9 cellular contexts compared by ENCODE assay signal in genomic region chr4:184476660-184477059, GRCh38. TPM values are rescaled to one million over a fixed set of nuclear protein-coding genes. Genes with fewer than 3 reads are reported as not detected.
A peak's percentile ranks its signal among the peaks of the same experiment; 100 is the strongest.
DNase-seq lines count a peak whose midpoint lies in the region; ATAC-seq and TF ChIP-seq lines count a peak whose summit lies in the region.
"Had no signal": no experiment of that assay in that cellular context is flagged by ENCODE, and none has a peak within 500 bp of the region (broad histone marks: within the 10 kb centered on the region; RNA-seq: fewer than 3 reads in every experiment).

No MANE protein-coding gene starts in this region.

- no peaks in the 10 kb centered on the region for H3K27me3 ChIP-seq in CD4-positive, alpha-beta T cell (ENCODE audit: control insufficient read depth, insufficient read depth, low read length)
- H3K27me3 ChIP-seq in trophoblast cell (ENCODE audit: insufficient read depth, low read length) (no peaks in the 10 kb centered on the region), smooth muscle cell (ENCODE audit: low read depth) (no peaks in the 10 kb centered on the region)
- H3K27me3 ChIP-seq: testis had no signal

- no peak overlapping the region for H2BK12ac ChIP-seq in trophoblast cell (ENCODE audit: low read length)

- H3K36me3 Mint-ChIP-seq in CD4-positive, alpha-beta T cell (ENCODE audit: low read depth): peaks cover 43% of the 10 kb centered on the region
- peaks cover 37% of the 10 kb centered on the region for H3K36me3 Mint-ChIP-seq in T-helper 2 cell treated with Interferon-gamma antibody and Interleukin-4, amounts not matched to agents 5 μg/mL and 100 μg/mL, for 36 hours (ENCODE audit: low read depth)

- ATAC-seq in CD4-positive, alpha-beta T cell (ENCODE audit: poor library complexity): no peak
- no peak for ATAC-seq in HG03457 (IDR thresholded peaks at IDR 0.05; ENCODE audit: unreplicated experiment)
- ATAC-seq in GM18505 (IDR thresholded peaks at IDR 0.05; ENCODE audit: unreplicated experiment): no peak

- H2BK5ac ChIP-seq in trophoblast cell (ENCODE audit: low read depth, low read length, poor library complexity): no peak overlapping the region

- peak in 8 of 10 experiments; percentile 7 to 43 (median 26) for DNase-seq in CD4-positive, alpha-beta T cell
- no peak for DNase-seq in T-helper 2 cell treated with Interferon-gamma antibody and Interleukin-4, amounts not matched to agents 5 μg/mL and 100 μg/mL, for 36 hours (ENCODE audit: low spot score)
- DNase-seq in caudate nucleus (lab: John Stamatoyannopoulos, UW): peak in 8 of 61 donors; percentile 28 to 51 (median 38)
- DNase-seq in trophoblast cell: no peak
- no peak for DNase-seq in smooth muscle cell (lab: John Stamatoyannopoulos, UW; ENCODE audit: unreplicated experiment)
- no peak for DNase-seq in NCI-H82 treated with DMSO at 0.1 percent for 48 hours (lab: John Stamatoyannopoulos, UW; ENCODE audit: unreplicated experiment)
- DNase-seq: testis had no signal

- CTCF ChIA-PET in CD4-positive, alpha-beta T cell (lab: Charles Lee): no interaction called here

- H3K27ac ChIP-seq in CD4-positive, alpha-beta T cell (ENCODE audit: low read depth, low read length): peak overlapping the region; percentile 8
- peak overlapping the region; percentile 80 for H3K27ac ChIP-seq in caudate nucleus (ENCODE audit: low read depth, low read length)
- no peak overlapping the region for H3K27ac ChIP-seq in trophoblast cell (ENCODE audit: low read depth, low read length)
- no peak overlapping the region for H3K27ac ChIP-seq in smooth muscle cell (ENCODE audit: low read depth)
- H3K27ac ChIP-seq: testis had no signal

- no peak overlapping the region for H3K4ac ChIP-seq in trophoblast cell (ENCODE audit: low read depth, low read length)

- H3K79me2 ChIP-seq in trophoblast cell (ENCODE audit: control insufficient read depth, insufficient read depth, low read length, poor library complexity) (peaks cover 9% of the 10 kb centered on the region), smooth muscle cell (ENCODE audit: low read depth) (peaks cover 16% of the 10 kb centered on the region)

- intact Hi-C loops in CD4-positive, alpha-beta T cell (cut with DNase I, micrococcal nuclease): loop anchor here (5.0 to 10.0 kb wide), 4 partner anchors 258 to 736 kb away; partner anchors contain the start of genes ACSL1 (in 1 of the 2) and CENPU (in 1 of the 2)

- no peak for TF ChIP-seq POLR2A in GM18505 (IDR thresholded peaks at IDR 0.05; ENCODE audit: borderline replicate concordance, extremely low read depth, insufficient read depth, insufficient read length)

- H3K36me3 ChIP-seq in trophoblast cell (ENCODE audit: control insufficient read depth in 1 of 2, insufficient read depth in 2 of 2, low read length in 2 of 2) (no peaks in the 10 kb centered on the region), smooth muscle cell (ENCODE audit: low read depth) (no peaks in the 10 kb centered on the region)

- H4K8ac ChIP-seq in trophoblast cell (ENCODE audit: low read depth, low read length): no peak overlapping the region

- H3K4me1 ChIP-seq in trophoblast cell (ENCODE audit: control insufficient read depth in 1 of 2, insufficient read depth in 2 of 2, low read length in 2 of 2) (peaks cover 0 to 9% of the 10 kb centered on the region in 2 experiments), smooth muscle cell (ENCODE audit: low read depth) (peaks cover 6% of the 10 kb centered on the region)

- no peak overlapping the region for H2BK120ac ChIP-seq in trophoblast cell (ENCODE audit: insufficient read depth, low read length, poor library complexity)

- no peak overlapping the region for H3K9ac ChIP-seq in trophoblast cell (ENCODE audit: low read length)
- H3K9ac ChIP-seq in smooth muscle cell (ENCODE audit: low read depth): no peak overlapping the region

- H3K4me2 ChIP-seq in trophoblast cell (ENCODE audit: low read length) (no peak overlapping the region), smooth muscle cell (no peak overlapping the region)

- H3K18ac ChIP-seq in trophoblast cell (ENCODE audit: low read length): no peak overlapping the region

- no peak overlapping the region for H2AFZ ChIP-seq in trophoblast cell (ENCODE audit: insufficient read depth, low read length, poor library complexity)
- H2AFZ ChIP-seq in smooth muscle cell (ENCODE audit: low read depth): no peak overlapping the region

- no peaks in the 10 kb centered on the region for H3K9me3 Mint-ChIP-seq in CD4-positive, alpha-beta T cell
- H3K9me3 Mint-ChIP-seq in T-helper 2 cell treated with Interferon-gamma antibody and Interleukin-4, amounts not matched to agents 5 μg/mL and 100 μg/mL, for 36 hours: peaks cover under 1% of the 10 kb centered on the region

- H3K4me1 Mint-ChIP-seq in CD4-positive, alpha-beta T cell (ENCODE audit: low read depth): peaks cover 52% of the 10 kb centered on the region
- peaks cover 44% of the 10 kb centered on the region for H3K4me1 Mint-ChIP-seq in T-helper 2 cell treated with Interferon-gamma antibody and Interleukin-4, amounts not matched to agents 5 μg/mL and 100 μg/mL, for 36 hours (ENCODE audit: low read depth)

- H3K4me3 ChIP-seq in trophoblast cell (ENCODE audit: low read depth, low read length): no peak overlapping the region
- no peak overlapping the region for H3K4me3 ChIP-seq in smooth muscle cell
- H3K4me3 ChIP-seq: testis had no signal

- H3K27me3 Mint-ChIP-seq in CD4-positive, alpha-beta T cell: no peaks in the 10 kb centered on the region
- H3K27me3 Mint-ChIP-seq in T-helper 2 cell treated with Interferon-gamma antibody and Interleukin-4, amounts not matched to agents 5 μg/mL and 100 μg/mL, for 36 hours (ENCODE audit: low read depth): no peaks in the 10 kb centered on the region

- no CpG with 5 or more reads among the region's 7 CpGs for WGBS in trophoblast cell (ENCODE audit: extremely low coverage, insufficient coverage, insufficient read length)
- 93% methylated on average over 7 of the region's 7 CpGs for WGBS in smooth muscle cell (ENCODE audit: low lambda C conversion rate)

- H4K91ac ChIP-seq in trophoblast cell (ENCODE audit: low read depth, low read length): no peak overlapping the region

- H2AK5ac ChIP-seq in trophoblast cell (ENCODE audit: low read length): no peak overlapping the region

- peaks cover 6% of the 10 kb centered on the region for H4K20me1 ChIP-seq in smooth muscle cell (ENCODE audit: low read depth)

- no peaks in the 10 kb centered on the region for H3K9me3 ChIP-seq in CD4-positive, alpha-beta T cell (ENCODE audit: control insufficient read depth, low read length)
- H3K9me3 ChIP-seq in trophoblast cell (ENCODE audit: insufficient read depth, low read depth, low read length) (no peaks in the 10 kb centered on the region), smooth muscle cell (replicated peaks; ENCODE audit: low read depth) (no peaks in the 10 kb centered on the region)
- H3K9me3 ChIP-seq: testis had no signal

- H3K14ac ChIP-seq in trophoblast cell (ENCODE audit: low read length): no peak overlapping the region

- POLR2A ChIA-PET in CD4-positive, alpha-beta T cell (lab: Charles Lee): interaction anchor here (5.2 kb wide), 1 partner anchor 58 kb away, joined by 233 read pairs; no protein-coding TSS in a partner anchor

- peaks cover 18% of the 10 kb centered on the region for H3K79me1 ChIP-seq in trophoblast cell (ENCODE audit: low read length)

- peaks cover 9% of the 10 kb centered on the region for H3F3A ChIP-seq in smooth muscle cell (ENCODE audit: low read depth)

- peak overlapping the region; percentile 78 for H3K23ac ChIP-seq in trophoblast cell (ENCODE audit: low read length)

- H3K4me3 Mint-ChIP-seq in CD4-positive, alpha-beta T cell: peak overlapping the region; percentile 90
- peak overlapping the region; percentile 95 for H3K4me3 Mint-ChIP-seq in T-helper 2 cell treated with Interferon-gamma antibody and Interleukin-4, amounts not matched to agents 5 μg/mL and 100 μg/mL, for 36 hours

- no peak overlapping the region for H4K12ac ChIP-seq in trophoblast cell (ENCODE audit: low read depth, low read length)

- no peak for TF ChIP-seq CTCF in CD4-positive, alpha-beta T cell (IDR thresholded peaks at IDR 0.05)
- no peak for TF ChIP-seq CTCF in smooth muscle cell (IDR thresholded peaks at IDR 0.05; ENCODE audit: borderline replicate concordance, insufficient read depth, poor library complexity, severe bottlenecking)

- peak overlapping the region; percentile 98 for H3K27ac Mint-ChIP-seq in CD4-positive, alpha-beta T cell
- peak overlapping the region; percentile 82 for H3K27ac Mint-ChIP-seq in T-helper 2 cell treated with Interferon-gamma antibody and Interleukin-4, amounts not matched to agents 5 μg/mL and 100 μg/mL, for 36 hours

RNA-seq across cellular contexts. Expression of gene IRF2, which starts 2.3 kb away (rescaled TPM):
- 10 to 100 TPM; 11.4 to 14.9 TPM for total RNA-seq in CD4-positive, alpha-beta T cell
- polyA plus RNA-seq in trophoblast cell (2013): 5.7 and 5.9 TPM in 2 replicates
- 18.4 and 21.6 TPM in 2 replicates for total RNA-seq in smooth muscle cell
- polyA plus RNA-seq in smooth muscle cell: 6.6 and 10.2 TPM in 2 replicates

Comparison
In these comparisons a context has a peak if more than half of its experiments do, and no peak if none do; other contexts are left out.
1. DNase-seq: peak in CD4-positive, alpha-beta T cell (8 of 10); none in T-helper 2 cell treated with Interferon-gamma antibody and Interleukin-4, amounts not matched to agents 5 μg/mL and 100 μg/mL, for 36 hours (single experiment), trophoblast cell (0 of 2), smooth muscle cell (single experiment) and NCI-H82 treated with DMSO at 0.1 percent for 48 hours (single experiment).
2. H3K27ac ChIP-seq: peak in CD4-positive, alpha-beta T cell (single experiment) and caudate nucleus (single experiment); none in trophoblast cell (single experiment) and smooth muscle cell (single experiment).